7 cellular contexts compared by ENCODE assay signal in genomic region chrX:107537815-107538214, GRCh38.
DNase-seq lines count a peak whose midpoint lies in the region; ATAC-seq and TF ChIP-seq lines count a peak whose summit lies in the region.

No MANE protein-coding gene starts in this region.

- peak; percentile 29 for ATAC-seq in effector memory CD8-positive, alpha-beta T cell (replicated peaks)

- no peak overlapping the region for H3K27ac ChIP-seq in neural progenitor cell

- DNase-seq in HT1080 (ENCODE audit: low read depth) (peak; percentile 13), T-helper 1 cell (peak in 3 of 5 donors; percentile 1 to 33 (median 13)), neural progenitor cell (ENCODE audit: low spot score) (peak; percentile 72), SHP77 treated with DMSO at 0.1 percent for 48 hours (lab: John Stamatoyannopoulos, UW) (no peak), NCI-H2196 (lab: John Stamatoyannopoulos, UW; ENCODE audit: unreplicated experiment) (no peak)
- DNase-seq in effector memory CD8-positive, alpha-beta T cell = peak; percentile 1 to 4 (median 2)

- H3K79me2 ChIP-seq in neural progenitor cell (ENCODE audit: low read depth) = no peaks in the 10 kb centered on the region

- TF ChIP-seq CTCF in GM12873 (IDR thresholded peaks at IDR 0.05; ENCODE audit: insufficient read depth, low read depth, low read length, missing control alignments) (peak; percentile 67), neural progenitor cell (IDR thresholded peaks at IDR 0.05) (peak; percentile 73)

- H3K4me1 ChIP-seq in neural progenitor cell = peaks cover 9% of the 10 kb centered on the region

- no peaks in the 10 kb centered on the region for H3F3A ChIP-seq in neural progenitor cell (ENCODE audit: low read depth)

- no peak overlapping the region for H3K4me2 ChIP-seq in neural progenitor cell

- no peaks in the 10 kb centered on the region for H3K36me3 ChIP-seq in neural progenitor cell

- no peaks in the 10 kb centered on the region for H4K20me1 ChIP-seq in neural progenitor cell (ENCODE audit: low read depth)

- H3K27me3 ChIP-seq in neural progenitor cell = no peaks in the 10 kb centered on the region

- no peak overlapping the region for H3K4me3 ChIP-seq in neural progenitor cell

- no peaks in the 10 kb centered on the region for H3K27me3 Mint-ChIP-seq in effector memory CD8-positive, alpha-beta T cell
- H3K27me3 Mint-ChIP-seq in neural progenitor cell (ENCODE audit: insufficient read depth, low read depth) = no peaks in the 10 kb centered on the region

- no peaks in the 10 kb centered on the region for H3K4me1 Mint-ChIP-seq in effector memory CD8-positive, alpha-beta T cell (ENCODE audit: low read depth in 2 of 2)
- H3K4me1 Mint-ChIP-seq in neural progenitor cell = peaks cover 9% of the 10 kb centered on the region

- no peak overlapping the region for H2AFZ ChIP-seq in neural progenitor cell (replicated peaks)

- H3K36me3 Mint-ChIP-seq in effector memory CD8-positive, alpha-beta T cell (ENCODE audit: insufficient read depth) = no peaks in the 10 kb centered on the region
- no peaks in the 10 kb centered on the region for H3K36me3 Mint-ChIP-seq in neural progenitor cell

- no peaks in the 10 kb centered on the region for H3K9me3 ChIP-seq in neural progenitor cell (ENCODE audit: low read depth)

- no peak overlapping the region for H3K4me3 Mint-ChIP-seq in effector memory CD8-positive, alpha-beta T cell
- H3K4me3 Mint-ChIP-seq in neural progenitor cell = no peak overlapping the region

- H3K9ac ChIP-seq in neural progenitor cell = no peak overlapping the region

- no peaks in the 10 kb centered on the region for H3K9me3 Mint-ChIP-seq in effector memory CD8-positive, alpha-beta T cell
- H3K9me3 Mint-ChIP-seq in neural progenitor cell = no peaks in the 10 kb centered on the region

- no peak overlapping the region for H3K27ac Mint-ChIP-seq in effector memory CD8-positive, alpha-beta T cell
- H3K27ac Mint-ChIP-seq in neural progenitor cell = no peak overlapping the region

Comparison
In these comparisons a context has a peak if more than half of its experiments do, and no peak if none do; other contexts are left out.
1. DNase-seq: peak in HT1080 (single experiment), T-helper 1 cell (3 of 5), effector memory CD8-positive, alpha-beta T cell (3 of 3) and neural progenitor cell (single experiment); none in SHP77 treated with DMSO at 0.1 percent for 48 hours (single experiment) and NCI-H2196 (single experiment).